Comparison of ENCODE assay signal across 38 cellular contexts in the genomic region with DNA sequence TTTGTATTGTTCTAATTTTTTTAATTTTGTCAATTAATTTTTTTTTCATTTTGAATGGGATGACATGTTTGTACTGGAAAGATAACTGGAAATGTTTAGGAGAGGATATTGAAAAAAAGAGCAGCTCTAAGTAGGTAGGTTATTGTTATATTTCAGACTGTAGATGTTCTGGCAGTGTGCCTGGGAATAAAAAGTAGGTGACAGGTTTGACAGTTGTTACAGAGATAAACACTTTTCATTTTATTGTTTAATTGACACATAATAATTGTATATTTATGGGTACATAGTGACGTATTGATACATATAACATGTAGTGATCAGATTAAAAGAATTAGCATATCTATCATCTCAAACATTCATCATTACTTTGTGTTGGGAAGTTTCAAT.
"Had no signal": no experiment of that assay in that cellular context is flagged by ENCODE, and none has a peak within 500 bp of the region (broad histone marks: within the 10 kb centered on the region; RNA-seq: fewer than 3 reads in every experiment).

No MANE protein-coding gene starts in this region.

- H3K9me3 Mint-ChIP-seq: activated CD4-positive, alpha-beta memory T cell treated with anti-CD3 and anti-CD28 coated beads for 36 hours; activated CD4-positive, alpha-beta T cell treated with anti-CD3 and anti-CD28 coated beads, Interleukin-2, amount 10 ng/mL, durations not matched to agents 24 days and 14 days; activated naive CD4-positive, alpha-beta T cell treated with anti-CD3 and anti-CD28 coated beads for 36 hours; activated naive CD4-positive, alpha-beta T cell treated with anti-CD3 and anti-CD28 coated beads, Interleukin-2, amount 50 U/mL, for 24 hours; activated naive CD8-positive, alpha-beta T cell treated with anti-CD3 and anti-CD28 coated beads, Interleukin-2, amount 50 U/mL, for 24 hours; activated T-helper 1 cell treated with anti-CD3 and anti-CD28 coated beads, Interleukin-12 subunit alpha, Interleukin-12 subunit beta, Interleukin-2, Interleukin-4 antibody, amounts not matched to agents 30 ng/mL and 10 ng/mL and 1 ng/mL, durations not matched to agents 14 hours and 24 hours and 36 hours; activated T-helper 2 cell treated with anti-CD3 and anti-CD28 coated beads, Interferon-gamma antibody, Interleukin-2, Interleukin-4, amounts not matched to agents 10 μg/mL and 5 μg/mL and 100 μg/mL, durations not matched to agents 14 hours and 24 hours and 36 hours; effector memory CD8-positive, alpha-beta T cell; T-helper 2 cell treated with Interferon-gamma antibody and Interleukin-4, amounts not matched to agents 5 μg/mL and 100 μg/mL, for 36 hours had no signal

- DNase-seq: activated B cell treated with CpG ODN at 0.5 μM for 24 hours; activated CD4-positive, alpha-beta memory T cell treated with anti-CD3 and anti-CD28 coated beads for 36 hours; activated CD4-positive, alpha-beta T cell treated with anti-CD3 and anti-CD28 coated beads for 36 hours; activated CD4-positive, alpha-beta T cell treated with anti-CD3 and anti-CD28 coated beads, Interleukin-2, amount 10 ng/mL, durations not matched to agents 24 days and 14 days; activated CD8-positive, alpha-beta memory T cell treated with anti-CD3 and anti-CD28 coated beads, Interleukin-2, amount 10 ng/mL, durations not matched to agents 7 days and 5 days; activated CD8-positive, alpha-beta memory T cell treated with anti-CD3 and anti-CD28 coated beads, Interleukin-2, amount 50 U/mL, for 4 hours; activated CD8-positive, alpha-beta T cell treated with anti-CD3 and anti-CD28 coated beads, Interleukin-2, amount 10 ng/mL, durations not matched to agents 7 days and 5 days; activated effector memory CD4-positive, alpha-beta T cell treated with anti-CD3 and anti-CD28 coated beads, Interleukin-2, amount 50 U/mL, for 16 hours; activated naive CD4-positive, alpha-beta T cell treated with anti-CD3 and anti-CD28 coated beads for 36 hours; activated naive CD8-positive, alpha-beta T cell treated with anti-CD3 and anti-CD28 coated beads for 36 hours; activated naive CD8-positive, alpha-beta T cell treated with anti-CD3 and anti-CD28 coated beads, Interleukin-2, amount 50 U/mL, for 24 hours; activated T-cell treated with anti-CD3 and anti-CD28 coated beads, Interleukin-2, amount 50 U/mL, for 1 hour; activated T-cell treated with anti-CD3 and anti-CD28 coated beads, Interleukin-2, amount 50 U/mL, for 48 hours; adrenal gland; amygdala; aorta; central memory CD4-positive, alpha-beta T cell; cerebellar nuclear complex; colonic mucosa; effector CD4-positive, alpha-beta T cell; effector memory CD8-positive, alpha-beta T cell; erythroblast; foreskin keratinocyte; heart right ventricle; T-helper 1 cell; T-helper 17 cell; T1000; WERI-Rb-1 had no signal

- H3K27ac ChIP-seq: cardiac muscle cell, colonic mucosa, foreskin keratinocyte, WERI-Rb-1 had no signal

- H3K36me3 ChIP-seq: adrenal gland, breast epithelium, cardiac muscle cell, colonic mucosa, esophagus muscularis mucosa, gastroesophageal sphincter, heart right ventricle had no signal

- H3K27me3 Mint-ChIP-seq: activated B cell treated with CpG ODN at 0.5 μM for 24 hours, brain had no signal

- H3K4me1 Mint-ChIP-seq: activated B cell treated with CpG ODN at 0.5 μM for 24 hours; activated CD4-positive, alpha-beta T cell treated with anti-CD3 and anti-CD28 coated beads for 36 hours; activated naive CD4-positive, alpha-beta T cell treated with anti-CD3 and anti-CD28 coated beads, Interleukin-2, amount 50 U/mL, for 24 hours; activated naive CD8-positive, alpha-beta T cell treated with anti-CD3 and anti-CD28 coated beads, Interleukin-2, amount 50 U/mL, for 24 hours had no signal

- H3K27me3 ChIP-seq: adrenal gland, breast epithelium, cardiac muscle cell, colonic mucosa, esophagus muscularis mucosa, foreskin keratinocyte, gastroesophageal sphincter, heart right ventricle had no signal

- H3K36me3 Mint-ChIP-seq: activated CD4-positive, alpha-beta memory T cell treated with anti-CD3 and anti-CD28 coated beads for 36 hours; activated CD8-positive, alpha-beta memory T cell treated with anti-CD3 and anti-CD28 coated beads, Interleukin-2, amount 10 ng/mL, durations not matched to agents 7 days and 5 days; activated naive CD4-positive, alpha-beta T cell treated with anti-CD3 and anti-CD28 coated beads, Interleukin-2, amount 50 U/mL, for 24 hours; activated naive CD8-positive, alpha-beta T cell treated with anti-CD3 and anti-CD28 coated beads for 36 hours had no signal

- H3K4me1 ChIP-seq: breast epithelium, foreskin keratinocyte had no signal

- H3K4me3 ChIP-seq: adrenal gland, breast epithelium, cardiac muscle cell, colonic mucosa, esophagus muscularis mucosa, gastroesophageal sphincter, heart right ventricle had no signal

- H3K4me3 Mint-ChIP-seq: activated B cell treated with CpG ODN at 0.5 μM for 24 hours; activated CD4-positive, alpha-beta memory T cell treated with anti-CD3 and anti-CD28 coated beads for 36 hours; activated CD4-positive, alpha-beta T cell treated with anti-CD3 and anti-CD28 coated beads for 36 hours; activated CD4-positive, alpha-beta T cell treated with anti-CD3 and anti-CD28 coated beads, Interleukin-2, amount 10 ng/mL, durations not matched to agents 24 days and 14 days; activated CD8-positive, alpha-beta memory T cell treated with anti-CD3 and anti-CD28 coated beads, Interleukin-2, amount 10 ng/mL, durations not matched to agents 7 days and 5 days; activated CD8-positive, alpha-beta T cell treated with anti-CD3 and anti-CD28 coated beads, Interleukin-2, amount 10 ng/mL, durations not matched to agents 7 days and 5 days; activated naive CD4-positive, alpha-beta T cell treated with anti-CD3 and anti-CD28 coated beads for 36 hours; activated naive CD4-positive, alpha-beta T cell treated with anti-CD3 and anti-CD28 coated beads, Interleukin-2, amount 50 U/mL, for 24 hours; activated naive CD8-positive, alpha-beta T cell treated with anti-CD3 and anti-CD28 coated beads for 36 hours; activated naive CD8-positive, alpha-beta T cell treated with anti-CD3 and anti-CD28 coated beads, Interleukin-2, amount 50 U/mL, for 24 hours; activated T-helper 1 cell treated with anti-CD3 and anti-CD28 coated beads, Interleukin-12 subunit alpha, Interleukin-12 subunit beta, Interleukin-2, Interleukin-4 antibody, amounts not matched to agents 30 ng/mL and 10 ng/mL and 1 ng/mL, durations not matched to agents 14 hours and 24 hours and 36 hours; brain; effector memory CD8-positive, alpha-beta T cell; T-helper 17 cell; T-helper 2 cell treated with Interferon-gamma antibody and Interleukin-4, amounts not matched to agents 5 μg/mL and 100 μg/mL, for 36 hours had no signal

- H3K9me3 ChIP-seq: adrenal gland, breast epithelium, colonic mucosa, esophagus muscularis mucosa, gastroesophageal sphincter had no signal

- ATAC-seq: activated CD4-positive, alpha-beta T cell treated with anti-CD3 and anti-CD28 coated beads for 36 hours; activated CD4-positive, CD25-positive, alpha-beta regulatory T cell treated with anti-CD3 and anti-CD28 coated beads, Interleukin-2, amount 50 U/mL, for 24 hours; activated CD8-positive, alpha-beta memory T cell treated with anti-CD3 and anti-CD28 coated beads, Interleukin-2, amount 10 ng/mL, durations not matched to agents 7 days and 5 days; activated CD8-positive, alpha-beta T cell treated with anti-CD3 and anti-CD28 coated beads, Interleukin-2, amount 10 ng/mL, durations not matched to agents 7 days and 5 days; activated naive CD8-positive, alpha-beta T cell treated with anti-CD3 and anti-CD28 coated beads, Interleukin-2, amount 50 U/mL, for 24 hours; effector memory CD8-positive, alpha-beta T cell; foreskin keratinocyte; gastroesophageal sphincter; T-helper 17 cell had no signal

- H3K27ac Mint-ChIP-seq: activated B cell treated with CpG ODN at 0.5 μM for 24 hours; activated CD4-positive, alpha-beta memory T cell treated with anti-CD3 and anti-CD28 coated beads for 36 hours; activated CD4-positive, alpha-beta T cell treated with anti-CD3 and anti-CD28 coated beads for 36 hours; activated CD4-positive, alpha-beta T cell treated with anti-CD3 and anti-CD28 coated beads, Interleukin-2, amount 10 ng/mL, durations not matched to agents 24 days and 14 days; activated CD8-positive, alpha-beta memory T cell treated with anti-CD3 and anti-CD28 coated beads, Interleukin-2, amount 10 ng/mL, durations not matched to agents 7 days and 5 days; activated CD8-positive, alpha-beta T cell treated with anti-CD3 and anti-CD28 coated beads, Interleukin-2, amount 10 ng/mL, durations not matched to agents 7 days and 5 days; activated naive CD4-positive, alpha-beta T cell treated with anti-CD3 and anti-CD28 coated beads for 36 hours; activated naive CD4-positive, alpha-beta T cell treated with anti-CD3 and anti-CD28 coated beads, Interleukin-2, amount 50 U/mL, for 24 hours; activated naive CD8-positive, alpha-beta T cell treated with anti-CD3 and anti-CD28 coated beads for 36 hours; activated naive CD8-positive, alpha-beta T cell treated with anti-CD3 and anti-CD28 coated beads, Interleukin-2, amount 50 U/mL, for 24 hours; activated T-helper 1 cell treated with anti-CD3 and anti-CD28 coated beads, Interleukin-12 subunit alpha, Interleukin-12 subunit beta, Interleukin-2, Interleukin-4 antibody, amounts not matched to agents 30 ng/mL and 10 ng/mL and 1 ng/mL, durations not matched to agents 14 hours and 24 hours and 36 hours; activated T-helper 2 cell treated with anti-CD3 and anti-CD28 coated beads, Interferon-gamma antibody, Interleukin-2, Interleukin-4, amounts not matched to agents 10 μg/mL and 5 μg/mL and 100 μg/mL, durations not matched to agents 14 hours and 24 hours and 36 hours; effector memory CD8-positive, alpha-beta T cell; T-helper 17 cell; T-helper 2 cell treated with Interferon-gamma antibody and Interleukin-4, amounts not matched to agents 5 μg/mL and 100 μg/mL, for 36 hours had no signal
